ENCODE assay signal across 23 cellular contexts in the genomic region with DNA sequence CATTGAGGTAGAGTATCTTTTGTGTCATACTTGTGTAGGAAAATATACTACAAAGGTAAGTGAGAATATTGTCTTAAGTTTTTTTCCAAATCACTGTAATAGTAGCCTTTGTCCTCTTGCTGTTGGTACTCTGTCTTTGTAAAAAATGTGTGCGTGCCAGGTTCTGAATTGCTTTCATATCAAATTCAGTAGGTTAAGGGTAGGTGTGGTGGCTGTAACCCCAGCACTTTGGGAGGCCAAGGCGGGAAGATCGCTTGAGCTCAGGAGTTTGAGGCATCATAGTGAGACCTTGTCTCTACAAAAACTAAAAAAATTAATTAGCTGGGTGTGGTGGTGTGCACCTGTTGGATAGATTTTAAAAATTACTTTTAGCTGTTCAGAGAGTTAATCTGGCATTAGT.
"Had no signal": no experiment of that assay in that cellular context is flagged by ENCODE, and none has a peak within 500 bp of the region (broad histone marks: within the 10 kb centered on the region; RNA-seq: fewer than 3 reads in every experiment).

No MANE protein-coding gene starts in this region.

- ATAC-seq: effector memory CD8-positive, alpha-beta T cell; gastrocnemius medialis; left cardiac atrium; left ventricle myocardium superior; pancreas; right cardiac atrium; stimulated activated naive CD8-positive, alpha-beta T cell treated with anti-CD3 and anti-CD28 coated beads, Interleukin-15, Interleukin-2, amounts not matched to agents 100 U/mL and 50 U/mL, for 24 hours had no signal

- H3K9me3 Mint-ChIP-seq: dendritic cell treated with granulocyte-macrophage colony-stimulating factor and Interleukin-4, amounts not matched to agents 40 ng/mL and 50 ng/mL, for 4 days; effector memory CD8-positive, alpha-beta T cell; nephron had no signal

- H3K4me3 Mint-ChIP-seq: dendritic cell treated with granulocyte-macrophage colony-stimulating factor and Interleukin-4, amounts not matched to agents 40 ng/mL and 50 ng/mL, for 4 days; effector memory CD8-positive, alpha-beta T cell; nephron had no signal

- H3K27me3 ChIP-seq: esophagus muscularis mucosa, gastrocnemius medialis, pancreas, suprapubic skin, thyroid gland, upper lobe of left lung, vagina had no signal

- H3K27ac ChIP-seq: epithelial cell of prostate, esophagus muscularis mucosa, gastrocnemius medialis, pancreas, suprapubic skin, thyroid gland, upper lobe of left lung, vagina had no signal

- H3K27me3 Mint-ChIP-seq: dendritic cell treated with granulocyte-macrophage colony-stimulating factor and Interleukin-4, amounts not matched to agents 40 ng/mL and 50 ng/mL, for 4 days; effector memory CD8-positive, alpha-beta T cell; progenitor cell of endocrine pancreas had no signal

- DNase-seq: effector memory CD8-positive, alpha-beta T cell; gastrocnemius medialis; glutamatergic neuron; kidney; left cardiac atrium; left ventricle myocardium superior; mesendoderm; occipital lobe; pancreas; right cardiac atrium; small intestine; stimulated activated CD4-positive, alpha-beta T cell treated with anti-CD3 and anti-CD28 coated beads, Interleukin-12 subunit alpha, Interleukin-12 subunit beta, amount 100 ng/mL, for 4 hours; stimulated activated naive CD8-positive, alpha-beta T cell treated with anti-CD3 and anti-CD28 coated beads, Interleukin-15, Interleukin-2, amounts not matched to agents 100 U/mL and 50 U/mL, for 24 hours; thyroid gland had no signal

- H3K4me1 ChIP-seq: vagina had no signal

- H3K27ac Mint-ChIP-seq: dendritic cell treated with granulocyte-macrophage colony-stimulating factor and Interleukin-4, amounts not matched to agents 40 ng/mL and 50 ng/mL, for 4 days; nephron had no signal

- H3K9me3 ChIP-seq: esophagus muscularis mucosa, gastrocnemius medialis, pancreas, suprapubic skin, thyroid gland, upper lobe of left lung, vagina had no signal

- H3K4me3 ChIP-seq: esophagus muscularis mucosa, gastrocnemius medialis, lung, pancreas, suprapubic skin, thyroid gland, upper lobe of left lung, vagina had no signal
